ENCODE assay signal across 8 cellular contexts in genomic region chr20:31713312-31714049, GRCh38. TPM values are rescaled to one million over a fixed set of nuclear protein-coding genes. Genes with fewer than 3 reads are reported as not detected.
A peak's percentile ranks its signal among the peaks of the same experiment; 100 is the strongest.
DNase-seq lines count a peak whose midpoint lies in the region; ATAC-seq, FAIRE-seq and TF ChIP-seq lines count a peak whose summit lies in the region.

No MANE protein-coding gene starts in this region.

- H3K9me3 ChIP-seq in CD4-positive, CD25-positive, alpha-beta regulatory T cell (ENCODE audit: control insufficient read depth in 2 of 2, low read length in 2 of 2) = no peaks in the 10 kb centered on the region
- H3K9me3 ChIP-seq in endothelial cell of umbilical vein (replicated peaks; ENCODE audit: control insufficient read depth, insufficient read depth, low read length) = no peaks in the 10 kb centered on the region

- H3K4me2 ChIP-seq in endothelial cell of umbilical vein (ENCODE audit: insufficient read depth, low read length) = peak overlapping the region; percentile 69

- FAIRE-seq in endothelial cell of umbilical vein (lab: Jason Lieb, UNC) = peak; percentile 100

- dilution Hi-C loops in endothelial cell of umbilical vein (cut with MboI; ENCODE audit: extremely low pct_ligation_motif_present, low sequenced_read_pairs) = no loop called here

- no peak for TF ChIP-seq CTCF in endothelial cell of umbilical vein (IDR thresholded peaks at IDR 0.05; ENCODE audit: extremely low read depth in 1 of 2, insufficient read depth in 1 of 2, low read depth in 1 of 2, low read length in 2 of 2)

- no peaks in the 10 kb centered on the region for H3K27me3 ChIP-seq in CD4-positive, CD25-positive, alpha-beta regulatory T cell (ENCODE audit: control insufficient read depth, insufficient read depth, low read length)
- no peaks in the 10 kb centered on the region for H3K27me3 ChIP-seq in endothelial cell of umbilical vein (ENCODE audit: control insufficient read depth in 2 of 2, insufficient read depth in 2 of 2, low read length in 2 of 2)

- no peaks in the 10 kb centered on the region for H3K27me3 Mint-ChIP-seq in CD4-positive, CD25-positive, alpha-beta regulatory T cell

- peak; percentile 52 for TF ChIP-seq POLR2A in endothelial cell of umbilical vein (IDR thresholded peaks at IDR 0.05; ENCODE audit: low read depth, low read length)

- H3K9me1 ChIP-seq in endothelial cell of umbilical vein (replicated peaks; ENCODE audit: control insufficient read depth, extremely low read depth, insufficient read depth, low read length) = no peaks in the 10 kb centered on the region

- no peak overlapping the region for H2AFZ ChIP-seq in endothelial cell of umbilical vein (ENCODE audit: low read depth, low read length)

- ATAC-seq in CD4-positive, CD25-positive, alpha-beta regulatory T cell (ENCODE audit: low read depth in 2 of 2) = no peak

- H3K4me3 Mint-ChIP-seq in CD4-positive, CD25-positive, alpha-beta regulatory T cell = peak overlapping the region; percentile 51 to 74 (median 61)

- POLR2A ChIA-PET in endothelial cell of umbilical vein (lab: Charles Lee) = interaction anchor here (1.3 to 3.4 kb wide), 5 partner anchors 9 to 39 kb away, joined by 4 to 22 read pairs (median 5); partner anchors contain the start of gene BCL2L1

- H3K79me2 ChIP-seq in endothelial cell of umbilical vein (ENCODE audit: control insufficient read depth, insufficient read depth, low read length) = peaks cover 79% of the 10 kb centered on the region

- intact Hi-C loops in endothelial cell of umbilical vein (cut with micrococcal nuclease) = loop anchor here (1.0 to 2.0 kb wide), 3 partner anchors 9 to 109 kb away; partner anchors contain the start of genes BCL2L1 and ID1

- peak overlapping the region; percentile 84 to 92 (median 91) for H3K27ac Mint-ChIP-seq in CD4-positive, CD25-positive, alpha-beta regulatory T cell

- peak overlapping the region; percentile 29 for H3K4me3 ChIP-seq in CD4-positive, CD25-positive, alpha-beta regulatory T cell (ENCODE audit: low read depth, low read length)
- H3K4me3 ChIP-seq in endothelial cell of umbilical vein (replicated peaks in 1 of 3; ENCODE audit: insufficient read depth in 1 of 3, low read depth in 1 of 3, low read length in 3 of 3) = peak overlapping the region in 1 of 3 experiments; percentile 26

- CTCF ChIA-PET in endothelial cell of umbilical vein (lab: Charles Lee) = interaction anchor here (0.7 to 5.4 kb wide), 12 partner anchors 9 to 156 kb away, joined by 3 to 48 read pairs (median 6); partner anchors contain the start of gene BCL2L1

- DNase-seq in CD4-positive, CD25-positive, alpha-beta regulatory T cell = no peak
- DNase-seq in RKO (ENCODE audit: low spot score) = peak; percentile 98
- DNase-seq in endothelial cell of umbilical vein (ENCODE audit: low read depth, low spot score) = peak; percentile 78
- DNase-seq in myocyte (ENCODE audit: low read depth) = peak; percentile 89
- DNase-seq in HPDE6-E6E7 (ENCODE audit: extremely low spot score) = no peak
- DNase-seq in NOMO-1 (lab: John Stamatoyannopoulos, UW; ENCODE audit: unreplicated experiment in 2 of 2) = no peak
- DNase-seq in DMS153 (lab: John Stamatoyannopoulos, UW) = no peak
- DNase-seq in SKM-1 (lab: John Stamatoyannopoulos, UW; ENCODE audit: unreplicated experiment) = no peak

- H3K27ac ChIP-seq in CD4-positive, CD25-positive, alpha-beta regulatory T cell (ENCODE audit: insufficient read depth, low read length, poor library complexity, severe bottlenecking) = peak overlapping the region; percentile 62
- peak overlapping the region; percentile 97 for H3K27ac ChIP-seq in endothelial cell of umbilical vein (ENCODE audit: insufficient read depth, low read depth, low read length)

- H4K20me1 ChIP-seq in endothelial cell of umbilical vein (replicated peaks; ENCODE audit: control insufficient read depth, extremely low read depth, insufficient read depth, low read length) = no peaks in the 10 kb centered on the region

- H3K36me3 ChIP-seq in CD4-positive, CD25-positive, alpha-beta regulatory T cell (ENCODE audit: control insufficient read depth, insufficient read depth, low read length) = peaks cover 13% of the 10 kb centered on the region
- peaks cover 10% of the 10 kb centered on the region in 2 experiments for H3K36me3 ChIP-seq in endothelial cell of umbilical vein (ENCODE audit: control insufficient read depth in 2 of 2, extremely low read depth in 1 of 2, insufficient read depth in 2 of 2, low read length in 2 of 2)

- H3K36me3 Mint-ChIP-seq in CD4-positive, CD25-positive, alpha-beta regulatory T cell = peaks cover 39% of the 10 kb centered on the region

- BruUV-seq in endothelial cell of umbilical vein (replicated peaks; lab: Mats Ljungman, UMichigan) = TSS peak; percentile 73

- peak overlapping the region; percentile 89 for H3K9ac ChIP-seq in endothelial cell of umbilical vein (replicated peaks; ENCODE audit: extremely low read depth, insufficient read depth, low read length)

- H3K4me1 Mint-ChIP-seq in CD4-positive, CD25-positive, alpha-beta regulatory T cell = peaks cover 33 to 94% (median 81%) of the 10 kb centered on the region in 4 donors

- H3K9me3 Mint-ChIP-seq in CD4-positive, CD25-positive, alpha-beta regulatory T cell = no peaks in the 10 kb centered on the region

- H3K4me1 ChIP-seq in CD4-positive, CD25-positive, alpha-beta regulatory T cell (ENCODE audit: control insufficient read depth, insufficient read depth, low read length, poor library complexity, severe bottlenecking) = peaks cover 83% of the 10 kb centered on the region
- peaks cover 59% of the 10 kb centered on the region for H3K4me1 ChIP-seq in endothelial cell of umbilical vein (ENCODE audit: control insufficient read depth, extremely low read depth, insufficient read depth, low read length)

TF ChIP-seq in endothelial cell of umbilical vein, 7 proteins besides CTCF, POLR2A, EP300 and RAD21:
- TF ChIP-seq MAX (IDR thresholded peaks at IDR 0.05; ENCODE audit: insufficient read depth, insufficient read length) (no peak), JUN (IDR thresholded peaks at IDR 0.05; ENCODE audit: borderline replicate concordance, insufficient read depth, insufficient read length, low read depth) (peak; percentile 94), POLR2AphosphoS5 (IDR thresholded peaks at IDR 0.05; ENCODE audit: insufficient read depth, low read depth, low read length) (peak; percentile 70), FOS (IDR thresholded peaks at IDR 0.05; ENCODE audit: borderline replicate concordance, insufficient read depth, low read length) (peak; percentile 80), MYC (IDR thresholded peaks at IDR 0.05; ENCODE audit: low read depth, low read length) (no peak)

RNA-seq across cellular contexts. Expression of gene BCL2L1, which starts 9.2 kb away (rescaled TPM):
- 38.1 TPM for total RNA-seq in CD4-positive, CD25-positive, alpha-beta regulatory T cell
- polyA plus RNA-seq in CD4-positive, CD25-positive, alpha-beta regulatory T cell = 10 to 100 TPM; 15.5 to 19.6 (median 17.3) TPM
- total RNA-seq in endothelial cell of umbilical vein = 101 and 105 TPM in 2 replicates
- polyA plus RNA-seq in endothelial cell of umbilical vein = 78.0 and 81.3 TPM in 2 replicates
- polyA plus RNA-seq in endothelial cell of umbilical vein (2011; cell fraction: cytosol; rRNA removed) = 78.4 and 83.9 TPM in 2 replicates
- 42.9 and 43.5 TPM in 2 replicates for polyA plus RNA-seq in endothelial cell of umbilical vein (2011; cell fraction: nucleus; rRNA removed)
- polyA plus RNA-seq in endothelial cell of umbilical vein (2012) = 74.2 and 97.0 TPM in 2 replicates
- 72.0 and 73.5 TPM in 2 replicates for polyA minus RNA-seq in endothelial cell of umbilical vein
- polyA minus RNA-seq in endothelial cell of umbilical vein (2011; cell fraction: cytosol; rRNA and poly(A)+ RNA removed) = 22.6 TPM
- polyA minus RNA-seq in endothelial cell of umbilical vein (2011; cell fraction: nucleus; rRNA and poly(A)+ RNA removed) = 27.9 and 30.0 TPM in 2 replicates
- 172 and 239 TPM in 2 replicates for total RNA-seq in myocyte
- polyA plus RNA-seq in myocyte (2012) = 181 TPM

RNA-seq across cellular contexts. Expression of gene TPX2, which starts 25.6 kb away (rescaled TPM):
- 5.4 TPM for total RNA-seq in CD4-positive, CD25-positive, alpha-beta regulatory T cell
- 1 to 10 TPM; 3.1 to 6.3 (median 3.8) TPM for polyA plus RNA-seq in CD4-positive, CD25-positive, alpha-beta regulatory T cell
- total RNA-seq in endothelial cell of umbilical vein = 112 and 114 TPM in 2 replicates
- 18.1 and 24.8 TPM in 2 replicates for polyA plus RNA-seq in endothelial cell of umbilical vein
- polyA plus RNA-seq in endothelial cell of umbilical vein (2011; cell fraction: cytosol; rRNA removed) = 39.5 and 43.6 TPM in 2 replicates
- polyA plus RNA-seq in endothelial cell of umbilical vein (2011; cell fraction: nucleus; rRNA removed) = 41.7 and 54.4 TPM in 2 replicates
- polyA plus RNA-seq in endothelial cell of umbilical vein (2012) = 50.0 and 107 TPM in 2 replicates
- 27.3 and 29.8 TPM in 2 replicates for polyA minus RNA-seq in endothelial cell of umbilical vein
- 70.3 TPM for polyA minus RNA-seq in endothelial cell of umbilical vein (2011; cell fraction: cytosol; rRNA and poly(A)+ RNA removed)
- polyA minus RNA-seq in endothelial cell of umbilical vein (2011; cell fraction: nucleus; rRNA and poly(A)+ RNA removed) = 22.2 and 35.1 TPM in 2 replicates
- total RNA-seq in myocyte = 7.0 and 10.5 TPM in 2 replicates
- 1.8 TPM for polyA plus RNA-seq in myocyte (2012)

Comparison
In these comparisons a context has a peak if more than half of its experiments do, and no peak if none do; other contexts are left out.
1. DNase-seq: peak in RKO (single experiment), endothelial cell of umbilical vein (single experiment) and myocyte (single experiment); none in CD4-positive, CD25-positive, alpha-beta regulatory T cell (0 of 3), HPDE6-E6E7 (single experiment), NOMO-1 (0 of 2), DMS153 (single experiment) and SKM-1 (single experiment).